In genomic region chr3:72855001-72855400, GRCh38 we compare ENCODE assay signal across 16 cellular contexts. TPM values are rescaled to one million over a fixed set of nuclear protein-coding genes. Genes with fewer than 3 reads are reported as not detected.
DNase-seq lines count a peak whose midpoint lies in the region; ATAC-seq and TF ChIP-seq lines count a peak whose summit lies in the region.
"Had no signal": no experiment of that assay in that cellular context is flagged by ENCODE, and none has a peak within 500 bp of the region (broad histone marks: within the 10 kb centered on the region; RNA-seq: fewer than 3 reads in every experiment).

No MANE protein-coding gene starts in this region.

- DNase-seq in GM23338 (ENCODE audit: low spot score), result no peak
- peak; percentile 54 for DNase-seq in RPMI7951 (ENCODE audit: low read depth)
- peak; percentile 55 for DNase-seq in adipocyte (ENCODE audit: low read depth)
- no peak for DNase-seq in activated CD4-positive, alpha-beta T cell treated with anti-CD3 and anti-CD28 coated beads, Interleukin-2, amount 50 U/mL, for 4 hours
- DNase-seq: C1 segment of cervical spinal cord; Calu3; CD4-positive, alpha-beta memory T cell; COR-L47; DMS79; GF-D8; GOT3; HFFc6 had no signal

- no peaks in the 10 kb centered on the region for H3K9me3 ChIP-seq in adipocyte (ENCODE audit: control insufficient read depth, low read length)
- H3K9me3 ChIP-seq in parathyroid adenoma (ENCODE audit: control insufficient read depth, low read length), result no peaks in the 10 kb centered on the region
- H3K9me3 ChIP-seq: HAP-1 had no signal

- no peak overlapping the region for H3K9ac ChIP-seq in adipocyte (ENCODE audit: low read length)
- no peak overlapping the region for H3K9ac ChIP-seq in parathyroid adenoma

- H3K4me3 Mint-ChIP-seq in GM23338, result no peak overlapping the region
- H3K4me3 Mint-ChIP-seq: CD4-positive, alpha-beta memory T cell; HFFc6 had no signal

- no peaks in the 10 kb centered on the region for H3K9me2 ChIP-seq in GM23338 (ENCODE audit: insufficient read depth)

- no peaks in the 10 kb centered on the region for H3K27me3 Mint-ChIP-seq in GM23338 (ENCODE audit: insufficient read depth, low read depth, poor library complexity)

- H3K4me2 ChIP-seq in GM23338, result no peak overlapping the region
- no peak overlapping the region for H3K4me2 ChIP-seq in parathyroid adenoma (ENCODE audit: low read length)

- no peaks in the 10 kb centered on the region for H3K79me2 ChIP-seq in GM23338 (replicated peaks; ENCODE audit: insufficient read depth)
- H3K79me2 ChIP-seq in parathyroid adenoma, result no peaks in the 10 kb centered on the region

- H3K27me3 ChIP-seq in GM23338 (ENCODE audit: insufficient read depth) (no peaks in the 10 kb centered on the region; the same call in 1 of the 2 replicates), adipocyte (replicated peaks; ENCODE audit: control insufficient read depth, insufficient read depth, low read length) (no peaks in the 10 kb centered on the region), parathyroid adenoma (ENCODE audit: control insufficient read depth, insufficient read depth, low read length) (no peaks in the 10 kb centered on the region)

- no peaks in the 10 kb centered on the region for H3K4me1 Mint-ChIP-seq in GM23338

- H3K4me1 ChIP-seq in GM23338 (ENCODE audit: insufficient read depth) (no peaks in the 10 kb centered on the region), adipocyte (ENCODE audit: control insufficient read depth, insufficient read depth, low read length) (no peaks in the 10 kb centered on the region), parathyroid adenoma (peaks cover 2% of the 10 kb centered on the region)

- no peak for ATAC-seq in GM23338
- no peak for ATAC-seq in GM21786 (IDR thresholded peaks at IDR 0.05; ENCODE audit: unreplicated experiment)
- ATAC-seq in GM18511 (IDR thresholded peaks at IDR 0.05; ENCODE audit: unreplicated experiment), result no peak

- H3K4me3 ChIP-seq in GM23338, result no peak overlapping the region
- H3K4me3 ChIP-seq in adipocyte (ENCODE audit: low read length), result no peak overlapping the region
- H3K4me3 ChIP-seq in parathyroid adenoma (ENCODE audit: low read depth, low read length), result no peak overlapping the region
- H3K4me3 ChIP-seq: HAP-1 had no signal

- no peaks in the 10 kb centered on the region for H3K9me3 Mint-ChIP-seq in GM23338
- H3K9me3 Mint-ChIP-seq: CD4-positive, alpha-beta memory T cell; HFFc6 had no signal

- H2AFZ ChIP-seq in GM23338, result peak overlapping the region; percentile 16; the same call in 1 of the 2 replicates
- H2AFZ ChIP-seq in parathyroid adenoma, result peak overlapping the region; percentile 23

- H3K36me3 Mint-ChIP-seq in GM23338 (ENCODE audit: low read depth), result no peaks in the 10 kb centered on the region
- H3K36me3 Mint-ChIP-seq: CD4-positive, alpha-beta memory T cell had no signal

- H3K36me3 ChIP-seq in GM23338 (ENCODE audit: insufficient read depth) (no peaks in the 10 kb centered on the region), adipocyte (ENCODE audit: control insufficient read depth, insufficient read depth, low read length, severe bottlenecking) (no peaks in the 10 kb centered on the region), parathyroid adenoma (ENCODE audit: control insufficient read depth, insufficient read depth, low read length) (no peaks in the 10 kb centered on the region)
- H3K36me3 ChIP-seq: HAP-1 had no signal

- H3K27ac ChIP-seq in GM23338 (ENCODE audit: low read depth), result no peak overlapping the region
- H3K27ac ChIP-seq in parathyroid adenoma, result no peak overlapping the region

- no peaks in the 10 kb centered on the region for H3F3A ChIP-seq in GM23338 (replicated peaks; ENCODE audit: low read depth)

- no peak for TF ChIP-seq CTCF in GM23338 (conservative IDR thresholded peaks at IDR 0.05; ENCODE audit: low read depth in 2 of 2)
- no peak for TF ChIP-seq CTCF in parathyroid adenoma (IDR thresholded peaks at IDR 0.05)

- H3K27ac Mint-ChIP-seq in GM23338, result no peak overlapping the region
- H3K27ac Mint-ChIP-seq: CD4-positive, alpha-beta memory T cell; HFFc6 had no signal

- no peaks in the 10 kb centered on the region for H4K20me1 ChIP-seq in GM23338 (replicated peaks; ENCODE audit: insufficient read depth)

TF ChIP-seq in GM23338, 12 proteins besides CTCF, POLR2A, EP300 and RAD21 (continues in another document):
- TF ChIP-seq CREB1 (CRISPR knock-in tag; IDR thresholded peaks at IDR 0.05; ENCODE audit: low read depth), result no peak
- no peak for TF ChIP-seq JUNB (IDR thresholded peaks at IDR 0.05; ENCODE audit: unreplicated experiment)
- no peak for TF ChIP-seq EZH2phosphoT487 (IDR thresholded peaks at IDR 0.05; ENCODE audit: unreplicated experiment)
- TF ChIP-seq EZH2 (IDR thresholded peaks at IDR 0.05; ENCODE audit: low read depth, unreplicated experiment), result no peak
- no peak for TF ChIP-seq POLR2AphosphoS5 (IDR thresholded peaks at IDR 0.05; ENCODE audit: low read depth)
- no peak for TF ChIP-seq STAT1 (IDR thresholded peaks at IDR 0.05; ENCODE audit: unreplicated experiment)
- TF ChIP-seq REST (IDR thresholded peaks at IDR 0.05; ENCODE audit: unreplicated experiment), result no peak
- TF ChIP-seq ZNF114 (CRISPR knock-in tag; IDR thresholded peaks at IDR 0.05), result no peak
- TF ChIP-seq ETS1 (IDR thresholded peaks at IDR 0.05), result no peak

RNA-seq across cellular contexts. Expression of gene SHQ1, which starts 6.8 kb away (rescaled TPM):
- total RNA-seq in GM23338 (2014; rRNA removed; shearing (Covaris generic)), result 28.7 and 33.4 TPM in 2 replicates
- polyA plus RNA-seq in GM23338 (2016; fragmentation: Nextera tagmentation; extraction: Ambion mirVana), result 18.3 and 20.0 TPM in 2 replicates
- 25.5 and 29.4 TPM in 2 replicates for total RNA-seq in RPMI7951 (2014; rRNA removed; shearing (Covaris generic))

RNA-seq across cellular contexts. Expression of gene GXYLT2, which starts 32.8 kb away (rescaled TPM):
- total RNA-seq in GM23338 (2014; rRNA removed; shearing (Covaris generic)), result 5.1 and 5.8 TPM in 2 replicates
- polyA plus RNA-seq in GM23338 (2016; fragmentation: Nextera tagmentation; extraction: Ambion mirVana), result 2.0 and 3.0 TPM in 2 replicates
- total RNA-seq in RPMI7951 (2014; rRNA removed; shearing (Covaris generic)), result 64.6 and 66.1 TPM in 2 replicates
- total RNA-seq: CD4-positive, alpha-beta memory T cell had no signal
- polyA plus RNA-seq: CD4-positive, alpha-beta memory T cell had no signal

Comparison
In these comparisons a context has a peak if more than half of its experiments do, and no peak if none do; other contexts are left out.
1. DNase-seq: peak in RPMI7951 (single experiment) and adipocyte (single experiment); none in GM23338 (single experiment) and activated CD4-positive, alpha-beta T cell treated with anti-CD3 and anti-CD28 coated beads, Interleukin-2, amount 50 U/mL, for 4 hours (0 of 2).